In genomic region chr7:158623241-158623640, GRCh38 we compare ENCODE assay signal across 7 cellular contexts.
"Had no signal": no experiment of that assay in that cellular context is flagged by ENCODE, and none has a peak within 500 bp of the region (broad histone marks: within the 10 kb centered on the region; RNA-seq: fewer than 3 reads in every experiment).

No MANE protein-coding gene starts in this region.

- H3K27me3 Mint-ChIP-seq: IgD-negative memory B cell had no signal

- H3K4me1 Mint-ChIP-seq: IgD-negative memory B cell had no signal

- ATAC-seq: HepG2 had no signal

- DNase-seq: GOT3, H7, HCEC 1CT, KBM-7 had no signal

- H3K4me3 Mint-ChIP-seq: IgD-negative memory B cell had no signal

- H3K27ac ChIP-seq: HL-60 had no signal
